ENCODE assay signal across 16 cellular contexts in the genomic region with DNA sequence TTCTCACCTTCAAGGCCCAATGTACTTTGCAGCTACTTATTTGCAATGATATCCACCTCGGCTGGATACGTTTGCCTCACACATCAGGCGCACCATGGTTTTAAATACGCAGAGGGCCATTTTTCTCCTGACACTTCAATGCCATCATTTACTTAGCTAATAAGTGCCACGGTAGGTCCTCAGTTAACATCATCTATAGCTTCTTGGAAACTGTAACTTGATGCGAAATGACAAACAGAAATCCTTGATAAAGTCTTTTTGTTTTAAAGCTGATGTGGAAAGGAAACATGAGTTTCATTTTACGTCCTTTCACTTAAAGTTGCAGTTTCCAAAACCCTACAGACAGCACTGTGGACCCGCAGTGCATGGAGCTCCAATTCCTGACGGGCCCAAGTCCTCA. TPM values are rescaled to one million over a fixed set of nuclear protein-coding genes. Genes with fewer than 3 reads are reported as not detected.
DNase-seq lines count a peak whose midpoint lies in the region; ATAC-seq, FAIRE-seq and TF ChIP-seq lines count a peak whose summit lies in the region.
"Had no signal": no experiment of that assay in that cellular context is flagged by ENCODE, and none has a peak within 500 bp of the region (broad histone marks: within the 10 kb centered on the region; RNA-seq: fewer than 3 reads in every experiment).

No MANE protein-coding gene starts in this region.

- WGBS in lung, 2 donors = 85 to 87% methylated on average over 9 of the region's 9 CpGs
- WGBS in gastroesophageal sphincter (ENCODE audit: low coverage in 1 of 2), 2 donors = 80 to 91% methylated on average over 6 to 9 of the region's 9 CpGs

- FAIRE-seq in D721Med (lab: Jason Lieb, UNC) = peak; percentile 96
- FAIRE-seq: A204.1, GM19239 had no signal

- no peak for TF ChIP-seq EP300 in gastroesophageal sphincter (IDR thresholded peaks at IDR 0.05)

- TF ChIP-seq CTCF in D721Med (IDR thresholded peaks at IDR 0.05; ENCODE audit: insufficient read depth, missing control alignments) = no peak
- TF ChIP-seq CTCF in lung (IDR thresholded peaks at IDR 0.05; ENCODE audit: control extremely low read depth, extremely low read depth) = no peak
- no peak for TF ChIP-seq CTCF in gastrocnemius medialis (IDR thresholded peaks at IDR 0.05 in 4 of 5, conservative IDR thresholded peaks at IDR 0.05 in 1 of 5)
- no peak for TF ChIP-seq CTCF in gastroesophageal sphincter (IDR thresholded peaks at IDR 0.05)

- H3K27me3 ChIP-seq in lung (ENCODE audit: control insufficient read depth, insufficient read depth) (no peaks in the 10 kb centered on the region), gastrocnemius medialis (no peaks in the 10 kb centered on the region), gastroesophageal sphincter (no peaks in the 10 kb centered on the region)

- no peak for DNase-seq in D721Med (ENCODE audit: insufficient read length, low spot score)
- peak; percentile 15 for DNase-seq in NCI-H69 (lab: John Stamatoyannopoulos, UW)
- peak; percentile 1 for DNase-seq in lung (ENCODE audit: low spot score)
- no peak for DNase-seq in gastrocnemius medialis
- no peak for DNase-seq in NCI-H2029 (lab: John Stamatoyannopoulos, UW)
- DNase-seq in HT-29 (ENCODE audit: low spot score) = no peak
- DNase-seq in T-helper 1 cell = no peak
- DNase-seq: COR-L47, H9, NCI-H1417 treated with DMSO at 0.1 percent for 48 hours, NCI-H2107, NCI-H345, PC-3 had no signal

- peaks cover 0 to 8% of the 10 kb centered on the region in 2 donors for H3K4me1 ChIP-seq in lung (ENCODE audit: control insufficient read depth in 2 of 2, insufficient read depth in 2 of 2, low read length in 2 of 2)
- H3K4me1 ChIP-seq in gastrocnemius medialis = peaks cover 63 to 65% of the 10 kb centered on the region in 2 donors
- H3K4me1 ChIP-seq in gastroesophageal sphincter = peaks cover 0 to 79% (median 27%) of the 10 kb centered on the region in 3 donors

- intact Hi-C loops in gastrocnemius medialis (cut with DNase I; ENCODE audit: low total_unique reads) = loop anchor here (10.0 kb wide), 2 partner anchors 667 to 1253 kb away; partner anchors contain the start of gene PTGR3

- H3K4me3 ChIP-seq in lung (no peak overlapping the region), gastrocnemius medialis (no peak overlapping the region), gastroesophageal sphincter (no peak overlapping the region)

- H3K9me3 ChIP-seq in lung (ENCODE audit: control insufficient read depth in 2 of 2, insufficient read depth in 1 of 2, low read length in 1 of 2) (no peaks in the 10 kb centered on the region), gastrocnemius medialis (no peaks in the 10 kb centered on the region), gastroesophageal sphincter (no peaks in the 10 kb centered on the region)

- in situ Hi-C loops in gastrocnemius medialis (cut with MboI; ENCODE audit: low sequenced_read_pairs in 4 of 4) = no loop called here

- ATAC-seq in lung (ENCODE audit: insufficient read depth, low FRiP score) = no peak
- ATAC-seq in gastrocnemius medialis = no peak
- no peak for ATAC-seq in gastroesophageal sphincter
- ATAC-seq: PC-3 had no signal

- no peak overlapping the region for H3K27ac ChIP-seq in lung (ENCODE audit: low read depth in 1 of 2, low read length in 1 of 2)
- H3K27ac ChIP-seq in gastrocnemius medialis = peak overlapping the region; percentile 85 to 92 (median 92)
- H3K27ac ChIP-seq in gastroesophageal sphincter = no peak overlapping the region

- TF ChIP-seq POLR2A in gastrocnemius medialis (IDR thresholded peaks at IDR 0.05) (no peak), gastroesophageal sphincter (IDR thresholded peaks at IDR 0.05) (no peak)

- H3K36me3 ChIP-seq in lung (ENCODE audit: control insufficient read depth in 2 of 2, insufficient read depth in 2 of 2, low read length in 2 of 2) = peaks cover 0 to 5% of the 10 kb centered on the region in 2 donors
- H3K36me3 ChIP-seq in gastrocnemius medialis = no peaks in the 10 kb centered on the region
- H3K36me3 ChIP-seq in gastroesophageal sphincter = peaks cover 0 to 21% of the 10 kb centered on the region in 2 donors

RNA-seq across cellular contexts. Expression of gene ZNF516, which starts 37.1 kb away (rescaled TPM):
- total RNA-seq in lung (10 to 100 TPM; 44.3 to 45.4 TPM), gastrocnemius medialis (10 to 100 TPM in 3 of 4 donors, 1 to 10 TPM in 1; 8.4 to 19.3 (median 12.4) TPM), gastroesophageal sphincter (10 to 100 TPM; 17.8 to 43.8 (median 29.9) TPM)
- polyA plus RNA-seq in lung = 1 to 10 TPM; 7.7 to 8.4 TPM
- total RNA-seq in HT-29 (2014; rRNA removed; shearing (Covaris generic)) = 8.1 and 10.4 TPM in 2 replicates

Comparison
In these comparisons a context has a peak if more than half of its experiments do, and no peak if none do; other contexts are left out.
1. DNase-seq: peak in NCI-H69 (single experiment) and lung (single experiment); none in D721Med (single experiment), gastrocnemius medialis (0 of 2), NCI-H2029 (single experiment), HT-29 (single experiment) and T-helper 1 cell (0 of 5).
2. H3K27ac ChIP-seq: peak in gastrocnemius medialis (4 of 4); none in lung (0 of 2) and gastroesophageal sphincter (0 of 4).